Comparison of ENCODE assay signal across 21 cellular contexts in genomic region chr5:81142108-81142507, GRCh38.
DNase-seq lines count a peak whose midpoint lies in the region; ATAC-seq and TF ChIP-seq lines count a peak whose summit lies in the region.
"Had no signal": no experiment of that assay in that cellular context is flagged by ENCODE, and none has a peak within 500 bp of the region (broad histone marks: within the 10 kb centered on the region; RNA-seq: fewer than 3 reads in every experiment).

No MANE protein-coding gene starts in this region.

- TF ChIP-seq POLR2A in esophagus muscularis mucosa (IDR thresholded peaks at IDR 0.05; ENCODE audit: low read depth) = no peak

- H3K9me3 ChIP-seq in DND-41 (ENCODE audit: insufficient read depth, low read length, severe bottlenecking) (no peaks in the 10 kb centered on the region), Karpas-422 (ENCODE audit: low read length) (no peaks in the 10 kb centered on the region), esophagus muscularis mucosa (no peaks in the 10 kb centered on the region)
- H3K9me3 ChIP-seq: A549, BE2C, BLaER1 had no signal

- WGBS in esophagus muscularis mucosa = 72% methylated on average over 3 of the region's 3 CpGs

- 0 out of 2 replicates have a peak, but pooled peaks cover 3% of the 10 kb centered on the region for H3K4me1 ChIP-seq in DND-41 (ENCODE audit: insufficient read depth, low read length)
- peaks cover 38% of the 10 kb centered on the region for H3K4me1 ChIP-seq in Karpas-422 (ENCODE audit: low read length)
- peaks cover 0 to 13% (median 9%) of the 10 kb centered on the region in 4 donors for H3K4me1 ChIP-seq in esophagus muscularis mucosa
- H3K4me1 ChIP-seq: A549, BLaER1 had no signal

- H3K79me2 ChIP-seq in DND-41 (ENCODE audit: insufficient read depth, low read length) (no peaks in the 10 kb centered on the region), Karpas-422 (ENCODE audit: low read length) (no peaks in the 10 kb centered on the region)

- H3K9ac ChIP-seq in DND-41 (ENCODE audit: low read depth, low read length) (no peak overlapping the region), Karpas-422 (ENCODE audit: low read length) (no peak overlapping the region)
- H3K9ac ChIP-seq: BLaER1 had no signal

- no peak for DNase-seq in DND-41
- peak; percentile 58 for DNase-seq in Karpas-422
- DNase-seq in esophagus muscularis mucosa (ENCODE audit: extremely low spot score) = peak; percentile 37
- DNase-seq in sciatic nerve (ENCODE audit: low spot score) = no peak
- DNase-seq in ACHN = no peak
- DNase-seq: 8988T; BE2C; C1 segment of cervical spinal cord; CD4-positive, alpha-beta memory T cell; CD4-positive, CD25-positive, alpha-beta regulatory T cell; CD8-positive, alpha-beta memory T cell; COR-L47; DMS 273 treated with DMSO at 0.1 percent for 48 hours; DMS153; DMS53; DMS79; GF-D8 had no signal

- TF ChIP-seq EP300 in esophagus muscularis mucosa (IDR thresholded peaks at IDR 0.05) = no peak

- no peak overlapping the region for H3K27ac ChIP-seq in DND-41 (ENCODE audit: low read length)
- H3K27ac ChIP-seq in Karpas-422 (ENCODE audit: low read length) = no peak overlapping the region
- H3K27ac ChIP-seq in esophagus muscularis mucosa (replicated peaks in 1 of 4) = no peak overlapping the region
- H3K27ac ChIP-seq: A549, BLaER1 had no signal

- H3K9me2 ChIP-seq in Karpas-422 (replicated peaks; ENCODE audit: insufficient read depth, low read length) = no peaks in the 10 kb centered on the region

- H2AFZ ChIP-seq in DND-41 (ENCODE audit: low read depth, low read length) (0 out of 2 replicates have a peak overlapping the region, but pooled peaks have one; percentile 42), Karpas-422 (ENCODE audit: low read length) (no peak overlapping the region)

- in situ Hi-C loops in ACHN (cut with HindIII; ENCODE audit: low pct_ligation_motif_present, low pct_unique_long_range_greater_than_20kb, low sequenced_read_pairs) = no loop called here

- H3K4me3 ChIP-seq in DND-41 (ENCODE audit: low read depth in 1 of 2, low read length in 2 of 2) (no peak overlapping the region), Karpas-422 (ENCODE audit: low read length) (no peak overlapping the region), esophagus muscularis mucosa (no peak overlapping the region)
- H3K4me3 ChIP-seq: A549, BLaER1 had no signal

- H4K20me1 ChIP-seq in DND-41 (ENCODE audit: insufficient read depth, low read length) = no peaks in the 10 kb centered on the region
- H4K20me1 ChIP-seq in Karpas-422 (ENCODE audit: insufficient read depth, low read depth, low read length) = no peaks in the 10 kb centered on the region
- H4K20me1 ChIP-seq: BLaER1 had no signal

- intact Hi-C loops in esophagus muscularis mucosa (cut with DNase I) = no loop called here
- intact Hi-C loops in sciatic nerve (cut with DNase I) = no loop called here

- H3K27me3 ChIP-seq in DND-41 (ENCODE audit: insufficient read depth, low read length, poor library complexity) = no peaks in the 10 kb centered on the region
- no peaks in the 10 kb centered on the region for H3K27me3 ChIP-seq in Karpas-422 (ENCODE audit: low read length)
- no peaks in the 10 kb centered on the region for H3K27me3 ChIP-seq in esophagus muscularis mucosa
- H3K27me3 ChIP-seq: BE2C, BLaER1 had no signal

- H3K36me3 ChIP-seq in DND-41 (ENCODE audit: insufficient read depth, low read length) = no peaks in the 10 kb centered on the region
- H3K36me3 ChIP-seq in Karpas-422 (ENCODE audit: insufficient read depth, low read length) = no peaks in the 10 kb centered on the region
- no peaks in the 10 kb centered on the region for H3K36me3 ChIP-seq in esophagus muscularis mucosa
- H3K36me3 ChIP-seq: BE2C, BLaER1 had no signal

- no peak overlapping the region for H3K4me2 ChIP-seq in DND-41 (ENCODE audit: insufficient read depth, low read length)
- peak overlapping the region; percentile 14 for H3K4me2 ChIP-seq in Karpas-422 (ENCODE audit: low read depth, low read length, poor library complexity, severe bottlenecking)
- H3K4me2 ChIP-seq: A549, BLaER1 had no signal

- ATAC-seq in DND-41 (ENCODE audit: insufficient read depth, low read depth) (no peak), sciatic nerve (peak; percentile 63), HG02970 (IDR thresholded peaks at IDR 0.05; ENCODE audit: low FRiP score, unreplicated experiment) (no peak)
- no peak for ATAC-seq in activated CD4-positive, CD25-positive, alpha-beta regulatory T cell treated with anti-CD3 and anti-CD28 coated beads, Interleukin-2, amount 50 U/mL, for 24 hours
- ATAC-seq: A549 had no signal

- TF ChIP-seq CTCF in DND-41 (IDR thresholded peaks at IDR 0.05; ENCODE audit: borderline replicate concordance, extremely low read depth, low read length, poor library complexity, severe bottlenecking) = no peak
- no peak for TF ChIP-seq CTCF in esophagus muscularis mucosa (IDR thresholded peaks at IDR 0.05)

Comparison
In these comparisons a context has a peak if more than half of its experiments do, and no peak if none do; other contexts are left out.
1. DNase-seq: peak in Karpas-422 (single experiment) and esophagus muscularis mucosa (single experiment); none in DND-41 (single experiment), sciatic nerve (single experiment) and ACHN (single experiment).